ENCODE assay signal across 8 cellular contexts in genomic region chr19:46537136-46538097, GRCh38. TPM values are rescaled to one million over a fixed set of nuclear protein-coding genes. Genes with fewer than 3 reads are reported as not detected.
DNase-seq lines count a peak whose midpoint lies in the region; ATAC-seq and TF ChIP-seq lines count a peak whose summit lies in the region.

No MANE protein-coding gene starts in this region.

- no peak overlapping the region for H3K27ac ChIP-seq in GM23338 (ENCODE audit: low read depth)

- H3K4me3 ChIP-seq in GM23338 = no peak overlapping the region
- no peak overlapping the region for H3K4me3 ChIP-seq in astrocyte of the cerebellum (ENCODE audit: low read depth, low read length)

- H3K27ac Mint-ChIP-seq in GM23338 = no peak overlapping the region
- no peak overlapping the region for H3K27ac Mint-ChIP-seq in T-helper 2 cell treated with Interferon-gamma antibody and Interleukin-4, amounts not matched to agents 5 μg/mL and 100 μg/mL, for 36 hours

- no peaks in the 10 kb centered on the region for H3K4me1 ChIP-seq in GM23338 (ENCODE audit: insufficient read depth)

- peaks cover 9% of the 10 kb centered on the region for H3K27me3 Mint-ChIP-seq in GM23338 (ENCODE audit: insufficient read depth, low read depth, poor library complexity)
- no peaks in the 10 kb centered on the region for H3K27me3 Mint-ChIP-seq in T-helper 2 cell treated with Interferon-gamma antibody and Interleukin-4, amounts not matched to agents 5 μg/mL and 100 μg/mL, for 36 hours (ENCODE audit: low read depth)

- no peak overlapping the region for H3K4me3 Mint-ChIP-seq in GM23338
- no peak overlapping the region for H3K4me3 Mint-ChIP-seq in T-helper 2 cell treated with Interferon-gamma antibody and Interleukin-4, amounts not matched to agents 5 μg/mL and 100 μg/mL, for 36 hours

- ATAC-seq in GM23338 = peak; percentile 88

- H3F3A ChIP-seq in GM23338 (replicated peaks; ENCODE audit: low read depth) = no peaks in the 10 kb centered on the region

- in situ Hi-C loops in ACHN (cut with HindIII; ENCODE audit: low pct_ligation_motif_present, low pct_unique_long_range_greater_than_20kb, low sequenced_read_pairs) (no loop called here), astrocyte of the cerebellum (cut with HindIII; ENCODE audit: low sequenced_read_pairs) (no loop called here)

- no peaks in the 10 kb centered on the region for H3K79me2 ChIP-seq in GM23338 (replicated peaks; ENCODE audit: insufficient read depth)

- no peaks in the 10 kb centered on the region; the same call in 2 of the 3 replicates for H3K36me3 Mint-ChIP-seq in GM23338 (ENCODE audit: low read depth)
- no peaks in the 10 kb centered on the region for H3K36me3 Mint-ChIP-seq in T-helper 2 cell treated with Interferon-gamma antibody and Interleukin-4, amounts not matched to agents 5 μg/mL and 100 μg/mL, for 36 hours (ENCODE audit: low read depth)

- no peak overlapping the region for H3K4me2 ChIP-seq in GM23338

- H4K20me1 ChIP-seq in GM23338 (replicated peaks; ENCODE audit: insufficient read depth) = no peaks in the 10 kb centered on the region

- no peaks in the 10 kb centered on the region for H3K36me3 ChIP-seq in GM23338 (ENCODE audit: insufficient read depth)

- peak overlapping the region; percentile 94 for H2AFZ ChIP-seq in GM23338

- TF ChIP-seq CTCF in GM23338 (conservative IDR thresholded peaks at IDR 0.05; ENCODE audit: low read depth in 2 of 2) = peak; percentile 86 to 94
- peak; percentile 94 for TF ChIP-seq CTCF in astrocyte of the cerebellum (IDR thresholded peaks at IDR 0.05; ENCODE audit: low read depth, low read length, missing control alignments)

- peaks cover 3% of the 10 kb centered on the region; the same call in 1 of the 3 replicates for H3K9me3 Mint-ChIP-seq in GM23338
- no peaks in the 10 kb centered on the region for H3K9me3 Mint-ChIP-seq in T-helper 2 cell treated with Interferon-gamma antibody and Interleukin-4, amounts not matched to agents 5 μg/mL and 100 μg/mL, for 36 hours

- no peaks in the 10 kb centered on the region for H3K9me2 ChIP-seq in GM23338 (ENCODE audit: insufficient read depth)

- peak; percentile 26 for DNase-seq in ACHN
- peak; percentile 79 for DNase-seq in GM23338 (ENCODE audit: low spot score)
- peak; percentile 39 for DNase-seq in T-helper 2 cell treated with Interferon-gamma antibody and Interleukin-4, amounts not matched to agents 5 μg/mL and 100 μg/mL, for 36 hours (ENCODE audit: low spot score)
- peak; percentile 3 for DNase-seq in astrocyte of the cerebellum (ENCODE audit: low read depth)
- peak; percentile 71 for DNase-seq in islet precursor cell
- peak; percentile 39 to 61 for DNase-seq in stimulated activated CD4-positive, alpha-beta T cell treated with anti-CD3 and anti-CD28 coated beads, Interleukin-4, amount 100 ng/mL, for 48 hours (ENCODE audit: low read depth in 2 of 2)
- DNase-seq in NCI-H2081 treated with DMSO at 0.1 percent for 48 hours (lab: John Stamatoyannopoulos, UW) = no peak
- DNase-seq in cortex of kidney (lab: John Stamatoyannopoulos, UW) = no peak

- H3K27me3 ChIP-seq in GM23338 (ENCODE audit: insufficient read depth) = no peaks in the 10 kb centered on the region

- H3K4me1 Mint-ChIP-seq in GM23338 = peaks cover 6% of the 10 kb centered on the region; the same call in 2 of the 3 replicates
- peaks cover 3% of the 10 kb centered on the region for H3K4me1 Mint-ChIP-seq in T-helper 2 cell treated with Interferon-gamma antibody and Interleukin-4, amounts not matched to agents 5 μg/mL and 100 μg/mL, for 36 hours (ENCODE audit: low read depth)

TF ChIP-seq in GM23338, 12 proteins besides CTCF, POLR2A, EP300 and RAD21:
- TF ChIP-seq POLR2AphosphoS5 (IDR thresholded peaks at IDR 0.05; ENCODE audit: low read depth) (no peak), JUNB (IDR thresholded peaks at IDR 0.05; ENCODE audit: unreplicated experiment) (no peak), ETS1 (IDR thresholded peaks at IDR 0.05) (no peak), EZH2 (IDR thresholded peaks at IDR 0.05; ENCODE audit: low read depth, unreplicated experiment) (no peak), CREB1 (CRISPR knock-in tag; IDR thresholded peaks at IDR 0.05; ENCODE audit: low read depth) (peak; percentile 26; the same call in 1 of the 2 replicates), EZH2phosphoT487 (IDR thresholded peaks at IDR 0.05; ENCODE audit: unreplicated experiment) (no peak), ZNF462 (CRISPR knock-in tag; IDR thresholded peaks at IDR 0.05) (no peak), ZNF331 (CRISPR knock-in tag; IDR thresholded peaks at IDR 0.05; ENCODE audit: low read depth) (no peak)

RNA-seq across cellular contexts. Expression of gene PNMA8B, which starts 41.8 kb away (rescaled TPM):
- 1.6 and 1.7 TPM in 2 replicates for total RNA-seq in GM23338 (2014; rRNA removed; shearing (Covaris generic))
- 0.44 and 0.80 TPM in 2 replicates for polyA plus RNA-seq in GM23338 (2016; fragmentation: Nextera tagmentation; extraction: Ambion mirVana)

Comparison
In these comparisons a context has a peak if more than half of its experiments do, and no peak if none do; other contexts are left out.
1. DNase-seq: peak in ACHN (single experiment), GM23338 (single experiment), T-helper 2 cell treated with Interferon-gamma antibody and Interleukin-4, amounts not matched to agents 5 μg/mL and 100 μg/mL, for 36 hours (single experiment), astrocyte of the cerebellum (single experiment), islet precursor cell (single experiment) and stimulated activated CD4-positive, alpha-beta T cell treated with anti-CD3 and anti-CD28 coated beads, Interleukin-4, amount 100 ng/mL, for 48 hours (2 of 2); none in NCI-H2081 treated with DMSO at 0.1 percent for 48 hours (single experiment) and cortex of kidney (single experiment).